1 cellular context compared by ENCODE assay signal in genomic region chr13:41019027-41019487, GRCh38.
TF ChIP-seq lines count a peak whose summit lies in the region.

Gene ELF1 (minus strand): TSS chr13:41019316. CDS start chr13:40982054, 37,262 bp downstream.

TF ChIP-seq in K562, 482 proteins besides CTCF, POLR2A, EP300 and RAD21 (continued from another document and continues in another):
- TF ChIP-seq GTF3C2 (IDR thresholded peaks at IDR 0.05; ENCODE audit: borderline replicate concordance, extremely low read depth, insufficient read length) (no peak), FOXK2 (conservative IDR thresholded peaks at IDR 0.05 in 1 of 2, IDR thresholded peaks at IDR 0.05 in 1 of 2; ENCODE audit: low read depth in 2 of 2) (peak; percentile 78 to 84), SMARCA5 (IDR thresholded peaks at IDR 0.05) (no peak), ZC3H4 (CRISPR knock-in tag; IDR thresholded peaks at IDR 0.05; ENCODE audit: borderline replicate concordance) (no peak), RUNX1 (IDR thresholded peaks at IDR 0.05; ENCODE audit: low read depth) (no peak), UBTF (IDR thresholded peaks at IDR 0.05; ENCODE audit: borderline replicate concordance in 1 of 2, low read depth in 2 of 2, low read length in 2 of 2) (no peak), CHD1 (IDR thresholded peaks at IDR 0.05; ENCODE audit: low read length) (no peak), EP400 (IDR thresholded peaks at IDR 0.05) (peak; percentile 95), ZNF77 (CRISPR knock-in tag; IDR thresholded peaks at IDR 0.05) (no peak), CC2D1A (IDR thresholded peaks at IDR 0.05) (no peak), ZBTB8A (IDR thresholded peaks at IDR 0.05; ENCODE audit: partially characterized antibody) (no peak), KDM5B (IDR thresholded peaks at IDR 0.05; ENCODE audit: insufficient replicate concordance, low read depth, low read length) (no peak), GMEB1 (CRISPR knock-in tag; IDR thresholded peaks at IDR 0.05) (no peak), ZBTB12 (CRISPR knock-in tag; IDR thresholded peaks at IDR 0.05) (no peak), ZBTB40 (IDR thresholded peaks at IDR 0.05) (0 out of 2 replicates have a peak, but pooled peaks have one; percentile 20), ZBTB40 (CRISPR knock-in tag; IDR thresholded peaks at IDR 0.05) (no peak), ARID3A (IDR thresholded peaks at IDR 0.05; ENCODE audit: borderline replicate concordance, low read depth, low read length) (peak; percentile 20; the same call in 1 of the 2 replicates), TSC22D4 (tag; IDR thresholded peaks at IDR 0.05) (no peak), TRIM24 (IDR thresholded peaks at IDR 0.05) (no peak), GABPA (tag; conservative IDR thresholded peaks at IDR 0.05; ENCODE audit: low read depth) (no peak; the same call in 1 of the 2 replicates), JUN (IDR thresholded peaks at IDR 0.05; ENCODE audit: borderline replicate concordance, low read depth, low read length) (peak; percentile 91), JUN (CRISPR knock-in tag; IDR thresholded peaks at IDR 0.05; ENCODE audit: borderline replicate concordance) (no peak)
